In genomic region chr11:75132080-75132479, GRCh38 we compare ENCODE assay signal across 26 cellular contexts. TPM values are rescaled to one million over a fixed set of nuclear protein-coding genes. Genes with fewer than 3 reads are reported as not detected.
DNase-seq lines count a peak whose midpoint lies in the region; ATAC-seq, FAIRE-seq and TF ChIP-seq lines count a peak whose summit lies in the region.
"Had no signal": no experiment of that assay in that cellular context is flagged by ENCODE, and none has a peak within 500 bp of the region (broad histone marks: within the 10 kb centered on the region; RNA-seq: fewer than 3 reads in every experiment).

No MANE protein-coding gene starts in this region.

- no peak for DNase-seq in activated naive CD8-positive, alpha-beta T cell treated with anti-CD3 and anti-CD28 coated beads, Interleukin-2, amount 10 ng/mL, durations not matched to agents 7 days and 5 days
- DNase-seq in activated naive CD8-positive, alpha-beta T cell treated with anti-CD3 and anti-CD28 coated beads, Interleukin-2, amount 50 U/mL, for 24 hours, result no peak
- DNase-seq in HCEC 1CT (peak; percentile 7), K562 (ENCODE audit: extremely low read depth in 1 of 4, low spot score in 3 of 4) (no peak), neural crest cell (ENCODE audit: low read depth, low spot score) (no peak), DMS79 treated with DMSO at 0.1 percent for 48 hours (lab: John Stamatoyannopoulos, UW) (no peak), right cardiac atrium (no peak), mesendoderm (no peak)
- DNase-seq: 8988T; ACHN; BE2C; Caco-2; Calu3; CD4-positive, alpha-beta T cell; CD8-positive, alpha-beta T cell; DND-41; EL; GDM1 had no signal

- no peak overlapping the region for H3K4me3 ChIP-seq in K562
- H3K4me3 ChIP-seq in right cardiac atrium (ENCODE audit: low read length), result no peak overlapping the region
- no peak overlapping the region for H3K4me3 ChIP-seq in mesendoderm (ENCODE audit: low read length)
- H3K4me3 ChIP-seq: BLaER1, GM12878 had no signal

- no peak overlapping the region for H2AK5ac ChIP-seq in mesendoderm (ENCODE audit: low read length)

- no peak for TF ChIP-seq RAD21 in K562 (CRISPR knock-in tag; conservative IDR thresholded peaks at IDR 0.05 in 1 of 2, IDR thresholded peaks at IDR 0.05 in 1 of 2)

- H3K9me3 ChIP-seq in K562 (replicated peaks; ENCODE audit: control insufficient read depth, insufficient read depth, low read depth, low read length) (no peaks in the 10 kb centered on the region), right cardiac atrium (ENCODE audit: control insufficient read depth, low read length) (no peaks in the 10 kb centered on the region)
- H3K9me3 ChIP-seq: BE2C had no signal

- no peak for TF ChIP-seq POLR2A in K562 (conservative IDR thresholded peaks at IDR 0.05)

- WGBS in K562 (ENCODE audit: insufficient coverage, low coverage, missing lambda C conversion rate), result 79% methylated on average over 3 of the region's 3 CpGs
- 85% methylated on average over 3 of the region's 3 CpGs for WGBS in right cardiac atrium
- no CpG with 5 or more reads among the region's 3 CpGs for WGBS in mesendoderm (ENCODE audit: extremely low coverage, insufficient coverage, low lambda C conversion rate)

- H3K9ac ChIP-seq in K562 (ENCODE audit: insufficient read depth in 1 of 2, low read depth in 2 of 2, low read length in 2 of 2) (no peak overlapping the region), mesendoderm (ENCODE audit: low read length) (no peak overlapping the region)
- H3K9ac ChIP-seq: BLaER1 had no signal

- TF ChIP-seq CTCF in K562 (IDR thresholded peaks at IDR 0.05 in 2 of 3, conservative IDR thresholded peaks at IDR 0.05 in 1 of 3; ENCODE audit: insufficient read depth in 2 of 3, low read depth in 1 of 3, low read length in 3 of 3) (no peak), neural crest cell (conservative IDR thresholded peaks at IDR 0.05) (no peak)

- no peak overlapping the region for H2BK120ac ChIP-seq in mesendoderm (ENCODE audit: low read depth, low read length)

- FAIRE-seq in K562 (lab: Jason Lieb, UNC), result no peak
- FAIRE-seq: A204.1, D721Med, GM12878, GM18507 had no signal

- in situ Hi-C loops in K562 (cut with MboI), result no loop called here

- H3K18ac ChIP-seq in mesendoderm (ENCODE audit: low read length), result no peak overlapping the region

- no peak overlapping the region for H4K5ac ChIP-seq in mesendoderm (ENCODE audit: low read length)

- CTCF ChIA-PET in K562 (lab: Yijun Ruan, JAX; ENCODE audit: low intra/inter-chr PET ratio), result no interaction called here

- no peaks in the 10 kb centered on the region for H3K36me3 Mint-ChIP-seq in activated naive CD8-positive, alpha-beta T cell treated with anti-CD3 and anti-CD28 coated beads, Interleukin-2, amount 10 ng/mL, durations not matched to agents 7 days and 5 days
- H3K36me3 Mint-ChIP-seq in activated naive CD8-positive, alpha-beta T cell treated with anti-CD3 and anti-CD28 coated beads, Interleukin-2, amount 50 U/mL, for 24 hours (ENCODE audit: low read depth), result no peaks in the 10 kb centered on the region
- no peaks in the 10 kb centered on the region for H3K36me3 Mint-ChIP-seq in neural crest cell (ENCODE audit: low read depth)
- H3K36me3 Mint-ChIP-seq: CD8-positive, alpha-beta T cell had no signal

- no peak overlapping the region for H4K8ac ChIP-seq in mesendoderm (ENCODE audit: low read depth, low read length)

- no peaks in the 10 kb centered on the region for H4K20me1 ChIP-seq in K562 (replicated peaks; ENCODE audit: control insufficient read depth, insufficient read depth, low read length)
- H4K20me1 ChIP-seq: BLaER1 had no signal

- no peak overlapping the region for H3K4ac ChIP-seq in mesendoderm (ENCODE audit: low read depth, low read length)

- no peak for TF ChIP-seq EP300 in K562 (IDR thresholded peaks at IDR 0.05; ENCODE audit: low read length)

- peak overlapping the region; percentile 66 for H3K27ac Mint-ChIP-seq in activated naive CD8-positive, alpha-beta T cell treated with anti-CD3 and anti-CD28 coated beads, Interleukin-2, amount 10 ng/mL, durations not matched to agents 7 days and 5 days
- no peak overlapping the region for H3K27ac Mint-ChIP-seq in activated naive CD8-positive, alpha-beta T cell treated with anti-CD3 and anti-CD28 coated beads, Interleukin-2, amount 50 U/mL, for 24 hours
- peak overlapping the region; percentile 47 for H3K27ac Mint-ChIP-seq in neural crest cell (ENCODE audit: unreplicated experiment)
- H3K27ac Mint-ChIP-seq: CD4-positive, alpha-beta T cell; CD8-positive, alpha-beta T cell had no signal

- H3K4me2 ChIP-seq in K562 (ENCODE audit: insufficient read depth, low read length) (no peak overlapping the region), mesendoderm (ENCODE audit: low read length) (no peak overlapping the region)
- H3K4me2 ChIP-seq: BLaER1 had no signal

- H3K4me1 Mint-ChIP-seq in activated naive CD8-positive, alpha-beta T cell treated with anti-CD3 and anti-CD28 coated beads, Interleukin-2, amount 10 ng/mL, durations not matched to agents 7 days and 5 days, result no peaks in the 10 kb centered on the region
- no peaks in the 10 kb centered on the region for H3K4me1 Mint-ChIP-seq in activated naive CD8-positive, alpha-beta T cell treated with anti-CD3 and anti-CD28 coated beads, Interleukin-2, amount 50 U/mL, for 24 hours
- peaks cover 8% of the 10 kb centered on the region for H3K4me1 Mint-ChIP-seq in neural crest cell

- no TSS peak for BruUV-seq in K562 (replicated peaks; lab: Mats Ljungman, UMichigan)

- peaks cover 27% of the 10 kb centered on the region for H3K27me3 Mint-ChIP-seq in activated naive CD8-positive, alpha-beta T cell treated with anti-CD3 and anti-CD28 coated beads, Interleukin-2, amount 10 ng/mL, durations not matched to agents 7 days and 5 days
- peaks cover 22% of the 10 kb centered on the region for H3K27me3 Mint-ChIP-seq in activated naive CD8-positive, alpha-beta T cell treated with anti-CD3 and anti-CD28 coated beads, Interleukin-2, amount 50 U/mL, for 24 hours
- peaks cover 8% of the 10 kb centered on the region for H3K27me3 Mint-ChIP-seq in neural crest cell (ENCODE audit: low read depth)

- ATAC-seq in activated naive CD8-positive, alpha-beta T cell treated with anti-CD3 and anti-CD28 coated beads, Interleukin-2, amount 10 ng/mL, durations not matched to agents 7 days and 5 days (ENCODE audit: low read depth), result no peak
- no peak for ATAC-seq in activated naive CD8-positive, alpha-beta T cell treated with anti-CD3 and anti-CD28 coated beads, Interleukin-2, amount 50 U/mL, for 24 hours
- ATAC-seq in K562 (no peak), right cardiac atrium (no peak)
- ATAC-seq: CD8-positive, alpha-beta T cell; GM12878 had no signal

- no peaks in the 10 kb centered on the region for H3K27me3 ChIP-seq in K562 (ENCODE audit: control insufficient read depth in 2 of 2, insufficient read depth in 2 of 2, low read length in 2 of 2)
- H3K27me3 ChIP-seq in right cardiac atrium (ENCODE audit: control insufficient read depth, insufficient read depth), result no peaks in the 10 kb centered on the region
- no peaks in the 10 kb centered on the region for H3K27me3 ChIP-seq in mesendoderm (ENCODE audit: insufficient read depth, low read length, poor library complexity)
- H3K27me3 ChIP-seq: BE2C, BLaER1 had no signal

- intact Hi-C loops in K562 (cut with micrococcal nuclease) (no loop called here), right cardiac atrium (cut with DNase I) (no loop called here)

- no peaks in the 10 kb centered on the region for H3K9me1 ChIP-seq in K562 (ENCODE audit: control insufficient read depth, insufficient read depth, low read length)

- no peak overlapping the region for H3K23ac ChIP-seq in mesendoderm (ENCODE audit: low read length)

- H3K27ac ChIP-seq in K562 (ENCODE audit: extremely low read depth, low read depth, low read length) (no peak overlapping the region), right cardiac atrium (ENCODE audit: low read length) (no peak overlapping the region), mesendoderm (ENCODE audit: low read depth, low read length) (no peak overlapping the region)
- H3K27ac ChIP-seq: BLaER1 had no signal

- POLR2A ChIA-PET in activated naive CD8-positive, alpha-beta T cell treated with anti-CD3 and anti-CD28 coated beads, Interleukin-2, amount 10 ng/mL, durations not matched to agents 7 days and 5 days (lab: Charles Lee), result no interaction called here
- POLR2A ChIA-PET in K562 (lab: Yijun Ruan, JAX), result interaction anchor here (0.6 to 1.1 kb wide), 2 partner anchors 13 to 116 kb away, joined by 3 read pairs; no protein-coding TSS in a partner anchor

- no peaks in the 10 kb centered on the region for H3K79me1 ChIP-seq in mesendoderm (ENCODE audit: low read length)

- H3K9me3 Mint-ChIP-seq in activated naive CD8-positive, alpha-beta T cell treated with anti-CD3 and anti-CD28 coated beads, Interleukin-2, amount 10 ng/mL, durations not matched to agents 7 days and 5 days, result no peaks in the 10 kb centered on the region
- no peaks in the 10 kb centered on the region for H3K9me3 Mint-ChIP-seq in activated naive CD8-positive, alpha-beta T cell treated with anti-CD3 and anti-CD28 coated beads, Interleukin-2, amount 50 U/mL, for 24 hours
- peaks cover 7% of the 10 kb centered on the region for H3K9me3 Mint-ChIP-seq in neural crest cell
- H3K9me3 Mint-ChIP-seq: CD4-positive, alpha-beta T cell; CD8-positive, alpha-beta T cell had no signal

- H3K56ac ChIP-seq in mesendoderm (ENCODE audit: low read length), result no peak overlapping the region

- no peak overlapping the region for H3K4me3 Mint-ChIP-seq in activated naive CD8-positive, alpha-beta T cell treated with anti-CD3 and anti-CD28 coated beads, Interleukin-2, amount 10 ng/mL, durations not matched to agents 7 days and 5 days
- H3K4me3 Mint-ChIP-seq in activated naive CD8-positive, alpha-beta T cell treated with anti-CD3 and anti-CD28 coated beads, Interleukin-2, amount 50 U/mL, for 24 hours, result no peak overlapping the region
- no peak overlapping the region for H3K4me3 Mint-ChIP-seq in neural crest cell
- H3K4me3 Mint-ChIP-seq: CD4-positive, alpha-beta T cell; CD8-positive, alpha-beta T cell had no signal

- no peak overlapping the region for H2AFZ ChIP-seq in K562 (ENCODE audit: low read depth, low read length)

- H3K36me3 ChIP-seq in K562 (ENCODE audit: control insufficient read depth, insufficient read depth, low read length) (no peaks in the 10 kb centered on the region), mesendoderm (ENCODE audit: control insufficient read depth, insufficient read depth, low read length) (no peaks in the 10 kb centered on the region)
- H3K36me3 ChIP-seq: BE2C, BLaER1 had no signal

- no peak overlapping the region for H2BK15ac ChIP-seq in mesendoderm (replicated peaks; ENCODE audit: low read depth)

- H3K79me2 ChIP-seq in K562 (ENCODE audit: control insufficient read depth, insufficient read depth, low read length) (no peaks in the 10 kb centered on the region), mesendoderm (ENCODE audit: control insufficient read depth, insufficient read depth, low read length) (no peaks in the 10 kb centered on the region)

- H2BK5ac ChIP-seq in mesendoderm (ENCODE audit: low read length), result no peak overlapping the region

- H3K4me1 ChIP-seq in K562 (replicated peaks in 1 of 2; ENCODE audit: control insufficient read depth in 2 of 2, insufficient read depth in 2 of 2, low read length in 2 of 2), result no peaks in the 10 kb centered on the region
- H3K4me1 ChIP-seq in right cardiac atrium (ENCODE audit: control insufficient read depth, insufficient read depth, low read length), result no peaks in the 10 kb centered on the region
- no peaks in the 10 kb centered on the region for H3K4me1 ChIP-seq in mesendoderm (ENCODE audit: control insufficient read depth, low read depth, low read length)
- H3K4me1 ChIP-seq: BE2C, BLaER1, Caco-2 had no signal

RNA-seq across cellular contexts. Expression of gene SLCO2B1, which starts 18.8 kb away (rescaled TPM):
- 1 to 10 TPM; 1.1 to 2.6 TPM for total RNA-seq in activated naive CD8-positive, alpha-beta T cell treated with anti-CD3 and anti-CD28 coated beads, Interleukin-2, amount 10 ng/mL, durations not matched to agents 7 days and 5 days
- total RNA-seq in K562 (2011; cell fraction: chromatin; rRNA removed; ENCODE audit: low replicate concordance), result 25.3 and 26.7 TPM in 2 replicates
- total RNA-seq in K562 (2011; cell fraction: nucleolus; rRNA removed), result 13.2 and 14.5 TPM in 2 replicates
- 14.8 and 19.4 TPM in 2 replicates for total RNA-seq in K562 (2011; cell fraction: nucleoplasm; rRNA removed)
- total RNA-seq in K562 (2014; rRNA removed), result 6.2 and 7.5 TPM in 2 replicates
- 8.5 and 9.2 TPM in 2 replicates for total RNA-seq in K562 (2014; rRNA removed; fragmentation: Illumina TruSeq; extraction: Trizol)
- total RNA-seq in K562 (2015; rRNA removed; fragmentation: Illumina TruSeq; extraction: Trizol), result 13.8 and 14.7 TPM in 2 replicates
- 11.6 and 13.1 TPM in 2 replicates for total RNA-seq in K562 (2021)
- polyA plus RNA-seq in K562 (2011; rRNA removed), result 2.8 and 4.7 TPM in 2 replicates
- 1.4 and 4.9 TPM in 2 replicates for polyA plus RNA-seq in K562 (2011; cell fraction: cytosol; rRNA removed)
- polyA plus RNA-seq in K562 (2011; cell fraction: nucleus; rRNA removed), result 5.4 and 17.4 TPM in 2 replicates
- polyA plus RNA-seq in K562 (2012), result 17.0 and 18.1 TPM in 2 replicates
- polyA plus RNA-seq in K562 (2014; fragmentation: Illumina TruSeq; extraction: Trizol), result 11.3 and 12.3 TPM in 2 replicates
- polyA plus RNA-seq in K562 (2014; fragmentation: Nextera tagmentation; extraction: Ambion mirVana), result 1 to 10 TPM in 1 of 2 experiments, under 1 TPM in 1; 0.70 to 1.8 TPM
- polyA plus RNA-seq in K562 (2014; rRNA removed), result 7.6 and 12.9 TPM in 2 replicates
- polyA minus RNA-seq in K562 (2011; rRNA and poly(A)+ RNA removed), result 4.3 and 5.0 TPM in 2 replicates
- 3.2 and 5.4 TPM in 2 replicates for polyA minus RNA-seq in K562 (2011; cell fraction: cytosol; rRNA and poly(A)+ RNA removed)
- polyA minus RNA-seq in K562 (2011; cell fraction: nucleus; rRNA and poly(A)+ RNA removed), result 7.4 and 8.1 TPM in 2 replicates
- total RNA-seq in neural crest cell, result not detected in 2 replicates
- total RNA-seq in right cardiac atrium, result 10 to 100 TPM; 23.0 to 40.7 (median 27.6) TPM
- polyA plus RNA-seq in right cardiac atrium, result 5.1 TPM
- polyA plus RNA-seq in mesendoderm (2013, experiment 1 of 2), result 0.01 TPM
- not detected for polyA plus RNA-seq in mesendoderm (2013, experiment 2 of 2)
- total RNA-seq: CD4-positive, alpha-beta T cell; CD8-positive, alpha-beta T cell; G401 had no signal
- polyA plus RNA-seq: AG04450 had no signal

RNA-seq across cellular contexts. Expression of gene OR2AT4, which starts 35.4 kb away (rescaled TPM):
- total RNA-seq in activated naive CD8-positive, alpha-beta T cell treated with anti-CD3 and anti-CD28 coated beads, Interleukin-2, amount 10 ng/mL, durations not matched to agents 7 days and 5 days, result not detected
- 10.3 and 25.0 TPM in 2 replicates for total RNA-seq in K562 (2011; cell fraction: chromatin; rRNA removed; ENCODE audit: low replicate concordance)
- total RNA-seq in K562 (2011; cell fraction: nucleolus; rRNA removed), result 3.0 and 4.3 TPM in 2 replicates
- 25.1 and 45.6 TPM in 2 replicates for total RNA-seq in K562 (2011; cell fraction: nucleoplasm; rRNA removed)
- total RNA-seq in K562 (2014; rRNA removed) (0.86 and 0.90 TPM in 2 replicates), K562 (2014; rRNA removed; fragmentation: Illumina TruSeq; extraction: Trizol) (2.3 and 2.8 TPM in 2 replicates), K562 (2015; rRNA removed; fragmentation: Illumina TruSeq; extraction: Trizol) (2.2 and 2.4 TPM in 2 replicates), K562 (2021) (1.6 and 2.3 TPM in 2 replicates), neural crest cell (not detected in 2 replicates), right cardiac atrium (not detected)
- polyA plus RNA-seq in K562 (2011; rRNA removed) (1.8 and 1.9 TPM in 2 replicates), K562 (2014; fragmentation: Illumina TruSeq; extraction: Trizol) (3.0 and 3.1 TPM in 2 replicates), K562 (2014; fragmentation: Nextera tagmentation; extraction: Ambion mirVana) (1 to 10 TPM; 1.7 to 2.0 TPM), K562 (2014; rRNA removed) (1.5 and 1.9 TPM in 2 replicates), right cardiac atrium (not detected)
- 1.7 and 3.0 TPM in 2 replicates for polyA plus RNA-seq in K562 (2011; cell fraction: cytosol; rRNA removed)
- 4.8 and 11.5 TPM in 2 replicates for polyA plus RNA-seq in K562 (2011; cell fraction: nucleus; rRNA removed)
- 2.0 and 2.5 TPM in 2 replicates for polyA plus RNA-seq in K562 (2012)
- polyA minus RNA-seq in K562 (2011; rRNA and poly(A)+ RNA removed), result 4.9 and 9.8 TPM in 2 replicates
- polyA minus RNA-seq in K562 (2011; cell fraction: cytosol; rRNA and poly(A)+ RNA removed), result 0.36 and 1.5 TPM in 2 replicates
- 3.2 and 5.7 TPM in 2 replicates for polyA minus RNA-seq in K562 (2011; cell fraction: nucleus; rRNA and poly(A)+ RNA removed)
- polyA plus RNA-seq in mesendoderm (2013, experiment 1 of 2), result not detected
- not detected for polyA plus RNA-seq in mesendoderm (2013, experiment 2 of 2)
- total RNA-seq: A673; Caco-2; Calu3; CD4-positive, alpha-beta T cell; CD8-positive, alpha-beta T cell; G401; GM12878 had no signal
- polyA plus RNA-seq: AG04450 had no signal
